ENCODE assay signal across 8 cellular contexts in the genomic region with DNA sequence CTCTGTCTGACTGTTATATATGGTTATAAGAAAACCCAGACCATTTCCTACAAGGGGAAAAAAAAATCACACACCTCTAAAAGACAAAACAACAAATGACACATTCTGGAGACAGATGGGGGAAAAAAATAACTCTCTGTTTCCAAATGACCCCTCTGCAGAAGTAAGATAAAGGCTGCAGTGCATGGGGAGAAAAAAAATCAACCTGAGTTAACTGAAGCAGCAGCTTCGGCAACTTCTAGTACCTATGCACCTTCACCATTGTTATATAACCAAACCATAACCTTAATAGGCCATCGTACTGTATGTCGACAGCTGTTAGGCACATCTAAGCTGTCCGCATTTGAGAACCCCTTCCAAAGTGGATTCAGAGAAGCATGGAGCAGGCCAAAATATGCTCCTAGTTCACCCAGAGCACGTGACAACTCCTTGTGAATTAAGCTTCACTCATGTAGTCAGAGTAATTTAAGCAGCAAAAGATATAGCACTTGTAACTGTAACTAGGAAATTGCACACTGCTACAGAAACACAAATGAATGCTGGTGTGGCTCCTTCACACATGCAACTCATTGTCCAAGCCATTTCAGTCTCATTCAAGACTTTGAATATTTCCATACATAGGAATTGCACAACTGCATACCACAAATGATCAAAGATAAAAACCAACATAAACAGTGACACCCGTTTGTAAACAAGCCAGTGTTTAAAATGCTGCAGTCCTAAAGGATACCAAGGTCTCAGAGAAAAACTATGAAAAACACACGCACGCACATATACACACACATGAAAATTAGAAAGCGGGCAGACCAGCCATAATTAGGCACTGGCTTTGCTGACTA. TPM values are rescaled to one million over a fixed set of nuclear protein-coding genes. Genes with fewer than 3 reads are reported as not detected.
DNase-seq lines count a peak whose midpoint lies in the region; ATAC-seq, FAIRE-seq and TF ChIP-seq lines count a peak whose summit lies in the region.

No MANE protein-coding gene starts in this region.

- H3K9me3 ChIP-seq in muscle layer of duodenum (ENCODE audit: control insufficient read depth in 1 of 2, low read length in 2 of 2), result no peaks in the 10 kb centered on the region

- peaks cover 40% of the 10 kb centered on the region for H3K4me1 Mint-ChIP-seq in Calu3 (ENCODE audit: low read depth, unreplicated experiment)

- H3K36me3 ChIP-seq in bronchial epithelial cell (ENCODE audit: control insufficient read depth, insufficient read depth, low read length), result no peaks in the 10 kb centered on the region
- peaks cover 0 to 11% of the 10 kb centered on the region in 2 donors for H3K36me3 ChIP-seq in muscle layer of duodenum (ENCODE audit: control insufficient read depth in 1 of 2, insufficient read depth in 2 of 2, low read length in 2 of 2)

- peak overlapping the region; percentile 88 for H3K4me3 Mint-ChIP-seq in Calu3 (ENCODE audit: low read depth, unreplicated experiment)

- no peak for FAIRE-seq in bronchial epithelial cell (lab: Jason Lieb, UNC)

- H3K9me3 Mint-ChIP-seq in Calu3 (ENCODE audit: low read depth, unreplicated experiment), result peaks cover 5% of the 10 kb centered on the region

- H3K27me3 ChIP-seq in bronchial epithelial cell (ENCODE audit: control insufficient read depth, insufficient read depth, low read length), result no peaks in the 10 kb centered on the region
- H3K27me3 ChIP-seq in muscle layer of duodenum (ENCODE audit: low read depth, low read length), result no peaks in the 10 kb centered on the region

- H3K4me3 ChIP-seq in bronchial epithelial cell (ENCODE audit: low read depth, low read length) (no peak overlapping the region), muscle layer of duodenum (ENCODE audit: low read depth in 1 of 2, low read length in 2 of 2) (peak overlapping the region; percentile 77 to 88)

- no peaks in the 10 kb centered on the region for H3K27me3 Mint-ChIP-seq in Calu3 (ENCODE audit: unreplicated experiment)

- ATAC-seq in HG03159 (IDR thresholded peaks at IDR 0.05; ENCODE audit: unreplicated experiment) (no peak), GM21447 (IDR thresholded peaks at IDR 0.05; ENCODE audit: unreplicated experiment) (no peak), HG03378 (IDR thresholded peaks at IDR 0.05; ENCODE audit: unreplicated experiment) (no peak), GM18519 (IDR thresholded peaks at IDR 0.05; ENCODE audit: low FRiP score, unreplicated experiment) (no peak)

- intact Hi-C loops in Calu3 (cut with micrococcal nuclease; ENCODE audit: unreplicated experiment), result loop anchor here (10.0 kb wide), 1 partner anchor 151 kb away; no protein-coding TSS in a partner anchor

- no peak for DNase-seq in Calu3
- DNase-seq in MV-4-11 (lab: John Stamatoyannopoulos, UW), result peak; percentile 25
- DNase-seq in bronchial epithelial cell (ENCODE audit: low read depth), result peak; percentile 35

- H3K4me1 ChIP-seq in muscle layer of duodenum (ENCODE audit: control insufficient read depth in 1 of 2, insufficient read depth in 2 of 2, low read length in 2 of 2), result peaks cover 26 to 50% of the 10 kb centered on the region in 2 donors

- TF ChIP-seq CTCF in Calu3 (IDR thresholded peaks at IDR 0.05; ENCODE audit: unreplicated experiment) (no peak), bronchial epithelial cell (IDR thresholded peaks at IDR 0.05; ENCODE audit: insufficient read depth, low read length, severe bottlenecking) (no peak)

- CTCF ChIA-PET in Calu3 (lab: Charles Lee), result no interaction called here

- H3K27ac Mint-ChIP-seq in Calu3 (ENCODE audit: unreplicated experiment), result no peak overlapping the region

- H3K27ac ChIP-seq in muscle layer of duodenum (ENCODE audit: low read length), result peak overlapping the region; percentile 85

- BruUV-seq in Calu3 (replicated peaks; lab: Mats Ljungman, UMichigan), result no TSS peak

- H3K36me3 Mint-ChIP-seq in Calu3 (ENCODE audit: insufficient read depth, unreplicated experiment), result peaks cover 24% of the 10 kb centered on the region

RNA-seq across cellular contexts. Expression of gene SIK3, which starts 2.7 kb away (rescaled TPM):
- total RNA-seq in Calu3 (2022), result 17.4 and 20.6 TPM in 2 replicates
- 6.8 and 7.3 TPM in 2 replicates for total RNA-seq in bronchial epithelial cell

RNA-seq across cellular contexts. Expression of gene PAFAH1B2, which starts 48.6 kb away (rescaled TPM):
- total RNA-seq in Calu3 (2022) (66.7 and 74.5 TPM in 2 replicates), bronchial epithelial cell (148 and 226 TPM in 2 replicates)
